ENCODE assay signal across 24 cellular contexts in the genomic region with DNA sequence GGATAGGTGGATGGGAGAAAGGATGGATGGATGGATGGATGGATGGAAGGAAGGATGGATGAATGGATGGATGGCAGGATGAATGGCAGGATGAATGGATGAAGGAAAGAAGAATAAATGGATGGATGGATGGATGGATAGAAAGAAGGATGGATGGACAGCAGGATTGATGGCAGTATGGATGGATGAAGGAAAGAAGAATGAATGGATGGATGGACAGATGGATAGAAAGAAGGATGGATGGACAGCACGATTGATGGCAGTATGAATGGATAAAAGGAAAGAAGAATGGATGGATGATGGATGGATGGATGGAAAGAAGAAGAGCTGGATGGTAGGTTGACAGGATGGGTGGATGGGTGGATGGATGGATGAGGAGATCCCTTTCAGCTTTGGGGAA. TPM values are rescaled to one million over a fixed set of nuclear protein-coding genes. Genes with fewer than 3 reads are reported as not detected.
DNase-seq lines count a peak whose midpoint lies in the region; FAIRE-seq and TF ChIP-seq lines count a peak whose summit lies in the region.
"Had no signal": no experiment of that assay in that cellular context is flagged by ENCODE, and none has a peak within 500 bp of the region (broad histone marks: within the 10 kb centered on the region; RNA-seq: fewer than 3 reads in every experiment).

No MANE protein-coding gene starts in this region.

- TF ChIP-seq CTCF in HEK293 (tag by site-specific recombination; IDR thresholded peaks at IDR 0.05), result no peak
- TF ChIP-seq CTCF in bronchial epithelial cell (IDR thresholded peaks at IDR 0.05; ENCODE audit: insufficient read depth, low read length, severe bottlenecking), result no peak

- DNase-seq in HTR-8/SVneo (ENCODE audit: insufficient read length, low spot score) (no peak), bronchial epithelial cell (ENCODE audit: low read depth) (no peak), Kasumi-1 (lab: John Stamatoyannopoulos, UW) (no peak), NCI-H1694 (lab: John Stamatoyannopoulos, UW) (no peak)
- DNase-seq: 8988T; ACHN; BE2C; C1 segment of cervical spinal cord; CD4-positive, alpha-beta memory T cell; CD4-positive, CD25-positive, alpha-beta regulatory T cell; CD8-positive, alpha-beta memory T cell; COR-L47; DMS 273 treated with DMSO at 0.1 percent for 48 hours; DMS153; DMS53; DMS79; DND-41; EL had no signal

- H3K4me3 ChIP-seq in HEK293 (ENCODE audit: low read depth, low read length) (no peak overlapping the region), bronchial epithelial cell (ENCODE audit: low read depth, low read length) (no peak overlapping the region)
- H3K4me3 ChIP-seq: BLaER1, GM12878 had no signal

- peak; percentile 85 for FAIRE-seq in HTR-8/SVneo (lab: Jason Lieb, UNC)
- FAIRE-seq in bronchial epithelial cell (lab: Jason Lieb, UNC), result peak; percentile 32
- FAIRE-seq: A204.1, GM12878, GM12892, GM18507 had no signal

- no peaks in the 10 kb centered on the region for H3K36me3 ChIP-seq in HEK293 (ENCODE audit: control insufficient read depth in 2 of 2, insufficient read depth in 1 of 2, low read length in 2 of 2)
- no peaks in the 10 kb centered on the region for H3K36me3 ChIP-seq in bronchial epithelial cell (ENCODE audit: control insufficient read depth, insufficient read depth, low read length)
- H3K36me3 ChIP-seq: BE2C, BLaER1 had no signal

- no peak overlapping the region for H3K27ac ChIP-seq in HEK293 (ENCODE audit: extremely low read depth, low read depth, low read length)
- H3K27ac ChIP-seq: BLaER1 had no signal

- H3K9me3 ChIP-seq in HEK293 (ENCODE audit: control insufficient read depth, insufficient read depth, low read depth, low read length), result no peaks in the 10 kb centered on the region
- H3K9me3 ChIP-seq: BE2C, BLaER1 had no signal

- no peaks in the 10 kb centered on the region for H3K4me1 ChIP-seq in HEK293 (ENCODE audit: control insufficient read depth, insufficient read depth, low read length)
- H3K4me1 ChIP-seq: BE2C, BLaER1 had no signal

- POLR2A ChIA-PET in HEK293 (lab: Yijun Ruan, JAX), result no interaction called here

- H3K27me3 ChIP-seq in bronchial epithelial cell (ENCODE audit: control insufficient read depth, insufficient read depth, low read length), result no peaks in the 10 kb centered on the region
- H3K27me3 ChIP-seq: BE2C, BLaER1 had no signal

- CTCF ChIA-PET in HEK293 (lab: Yijun Ruan, JAX), result no interaction called here

TF ChIP-seq in HEK293, 187 proteins besides CTCF, POLR2A, EP300 and RAD21:
- TF ChIP-seq ZBTB17 (tag by site-specific recombination; IDR thresholded peaks at IDR 0.05) (peak; percentile 89), ZSCAN23 (tag by site-specific recombination; IDR thresholded peaks at IDR 0.05) (no peak), ZNF366 (tag by site-specific recombination; conservative IDR thresholded peaks at IDR 0.05) (peak; percentile 97), ZNF214 (tag by site-specific recombination; IDR thresholded peaks at IDR 0.05; ENCODE audit: borderline replicate concordance) (no peak), ZNF791 (tag by site-specific recombination; IDR thresholded peaks at IDR 0.05) (no peak), ZNF621 (tag by site-specific recombination; IDR thresholded peaks at IDR 0.05) (no peak)
- TF ChIP-seq, protein P1, sequence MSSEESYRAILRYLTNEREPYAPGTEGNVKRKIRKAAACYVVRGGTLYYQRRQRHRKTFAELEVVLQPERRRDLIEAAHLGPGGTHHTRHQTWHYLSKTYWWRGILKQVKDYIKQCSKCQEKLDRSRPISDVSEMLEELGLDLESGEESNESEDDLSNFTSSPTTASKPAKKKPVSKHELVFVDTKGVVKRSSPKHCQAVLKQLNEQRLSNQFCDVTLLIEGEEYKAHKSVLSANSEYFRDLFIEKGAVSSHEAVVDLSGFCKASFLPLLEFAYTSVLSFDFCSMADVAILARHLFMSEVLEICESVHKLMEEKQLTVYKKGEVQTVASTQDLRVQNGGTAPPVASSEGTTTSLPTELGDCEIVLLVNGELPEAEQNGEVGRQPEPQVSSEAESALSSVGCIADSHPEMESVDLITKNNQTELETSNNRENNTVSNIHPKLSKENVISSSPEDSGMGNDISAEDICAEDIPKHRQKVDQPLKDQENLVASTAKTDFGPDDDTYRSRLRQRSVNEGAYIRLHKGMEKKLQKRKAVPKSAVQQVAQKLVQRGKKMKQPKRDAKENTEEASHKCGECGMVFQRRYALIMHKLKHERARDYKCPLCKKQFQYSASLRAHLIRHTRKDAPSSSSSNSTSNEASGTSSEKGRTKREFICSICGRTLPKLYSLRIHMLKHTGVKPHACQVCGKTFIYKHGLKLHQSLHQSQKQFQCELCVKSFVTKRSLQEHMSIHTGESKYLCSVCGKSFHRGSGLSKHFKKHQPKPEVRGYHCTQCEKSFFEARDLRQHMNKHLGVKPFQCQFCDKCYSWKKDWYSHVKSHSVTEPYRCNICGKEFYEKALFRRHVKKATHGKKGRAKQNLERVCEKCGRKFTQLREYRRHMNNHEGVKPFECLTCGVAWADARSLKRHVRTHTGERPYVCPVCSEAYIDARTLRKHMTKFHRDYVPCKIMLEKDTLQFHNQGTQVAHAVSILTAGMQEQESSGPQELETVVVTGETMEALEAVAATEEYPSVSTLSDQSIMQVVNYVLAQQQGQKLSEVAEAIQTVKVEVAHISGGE (tag by site-specific recombination; conservative IDR thresholded peaks at IDR 0.05; ENCODE audit: low read depth), result no peak
- TF ChIP-seq, protein P2, sequence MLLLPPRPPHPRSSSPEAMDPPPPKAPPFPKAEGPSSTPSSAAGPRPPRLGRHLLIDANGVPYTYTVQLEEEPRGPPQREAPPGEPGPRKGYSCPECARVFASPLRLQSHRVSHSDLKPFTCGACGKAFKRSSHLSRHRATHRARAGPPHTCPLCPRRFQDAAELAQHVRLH (tag by site-specific recombination; IDR thresholded peaks at IDR 0.05), result no peak
- TF ChIP-seq, protein P3, sequence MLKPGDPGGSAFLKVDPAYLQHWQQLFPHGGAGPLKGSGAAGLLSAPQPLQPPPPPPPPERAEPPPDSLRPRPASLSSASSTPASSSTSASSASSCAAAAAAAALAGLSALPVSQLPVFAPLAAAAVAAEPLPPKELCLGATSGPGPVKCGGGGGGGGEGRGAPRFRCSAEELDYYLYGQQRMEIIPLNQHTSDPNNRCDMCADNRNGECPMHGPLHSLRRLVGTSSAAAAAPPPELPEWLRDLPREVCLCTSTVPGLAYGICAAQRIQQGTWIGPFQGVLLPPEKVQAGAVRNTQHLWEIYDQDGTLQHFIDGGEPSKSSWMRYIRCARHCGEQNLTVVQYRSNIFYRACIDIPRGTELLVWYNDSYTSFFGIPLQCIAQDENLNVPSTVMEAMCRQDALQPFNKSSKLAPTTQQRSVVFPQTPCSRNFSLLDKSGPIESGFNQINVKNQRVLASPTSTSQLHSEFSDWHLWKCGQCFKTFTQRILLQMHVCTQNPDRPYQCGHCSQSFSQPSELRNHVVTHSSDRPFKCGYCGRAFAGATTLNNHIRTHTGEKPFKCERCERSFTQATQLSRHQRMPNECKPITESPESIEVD (tag by site-specific recombination; IDR thresholded peaks at IDR 0.05), result no peak

RNA-seq across cellular contexts. Expression of a gene that starts 9.2 kb away (rescaled TPM):
- total RNA-seq in bronchial epithelial cell, result 28.5 and 31.6 TPM in 2 replicates
